8 cellular contexts compared by ENCODE assay signal in genomic region chr11:11148104-11148509, GRCh38.
DNase-seq lines count a peak whose midpoint lies in the region; TF ChIP-seq lines count a peak whose summit lies in the region.

No MANE protein-coding gene starts in this region.

- H3F3A ChIP-seq in Loucy (ENCODE audit: low read depth): no peaks in the 10 kb centered on the region

- WGBS in mammary epithelial cell (ENCODE audit: low coverage, missing lambda C conversion rate): 14% methylated on average over 5 of the region's 5 CpGs

- H3K4me2 ChIP-seq in Loucy (ENCODE audit: low read depth, low read length, poor library complexity, severe bottlenecking) (no peak overlapping the region), mammary epithelial cell (ENCODE audit: insufficient read depth, low read depth, low read length) (no peak overlapping the region)

- H3K36me3 ChIP-seq in Loucy (ENCODE audit: insufficient read depth, low read length) (no peaks in the 10 kb centered on the region), mammary epithelial cell (ENCODE audit: insufficient read depth, low read length) (no peaks in the 10 kb centered on the region), tibial artery (no peaks in the 10 kb centered on the region)

- dilution Hi-C loops in mammary epithelial cell (cut with HindIII; ENCODE audit: low sequenced_read_pairs): no loop called here

- no peak overlapping the region for H2AFZ ChIP-seq in Loucy (ENCODE audit: low read length)
- peak overlapping the region; percentile 56 for H2AFZ ChIP-seq in mammary epithelial cell (ENCODE audit: low read depth, low read length)

- intact Hi-C loops in mammary epithelial cell (cut with micrococcal nuclease): no loop called here
- intact Hi-C loops in tibial artery (cut with DNase I; ENCODE audit: low total_unique reads): no loop called here

- in situ Hi-C loops in mammary epithelial cell (cut with MboI; ENCODE audit: low sequenced_read_pairs in 2 of 2): no loop called here

- TF ChIP-seq CTCF in AG04450 (IDR thresholded peaks at IDR 0.05; ENCODE audit: low read depth, low read length): 0 out of 2 replicates have a peak, but pooled peaks have one; percentile 11
- TF ChIP-seq CTCF in Loucy (conservative IDR thresholded peaks at IDR 0.05; ENCODE audit: low read length): peak; percentile 32; the same call in 1 of the 2 replicates
- peak; percentile 49 to 58 for TF ChIP-seq CTCF in mammary epithelial cell (conservative IDR thresholded peaks at IDR 0.05 in 1 of 2, IDR thresholded peaks at IDR 0.05 in 1 of 2; ENCODE audit: extremely low read depth in 1 of 2, insufficient read depth in 1 of 2, low read depth in 1 of 2, low read length in 2 of 2)
- TF ChIP-seq CTCF in tibial artery (IDR thresholded peaks at IDR 0.05): peak; percentile 40 to 48

- H3K27ac ChIP-seq in AG04450 (ENCODE audit: low read depth, low read length): no peak overlapping the region
- no peak overlapping the region for H3K27ac ChIP-seq in mammary epithelial cell (ENCODE audit: insufficient read depth, low read depth, low read length)
- H3K27ac ChIP-seq in tibial artery: peak overlapping the region; percentile 39 to 46

- H3K9me3 ChIP-seq in AG04450 (ENCODE audit: control insufficient read depth, insufficient read depth, low read length) (no peaks in the 10 kb centered on the region), Loucy (ENCODE audit: insufficient read depth, low read depth, low read length) (no peaks in the 10 kb centered on the region), mammary epithelial cell (replicated peaks; ENCODE audit: insufficient read depth, low read length) (no peaks in the 10 kb centered on the region), tibial artery (no peaks in the 10 kb centered on the region)

- H3K4me3 ChIP-seq in AG04450 (ENCODE audit: low read depth, low read length): no peak overlapping the region
- H3K4me3 ChIP-seq in Loucy (ENCODE audit: low read length, poor library complexity, severe bottlenecking): no peak overlapping the region
- no peak overlapping the region for H3K4me3 ChIP-seq in mammary epithelial cell (replicated peaks in 1 of 3; ENCODE audit: insufficient read depth in 1 of 3, low read depth in 2 of 3, low read length in 3 of 3)
- H3K4me3 ChIP-seq in tibial artery: no peak overlapping the region

- CTCF ChIA-PET in AG04450 (lab: Charles Lee) (interaction anchor here (0.6 to 1.6 kb wide), 3 partner anchors 8 to 278 kb away, joined by 3 to 6 read pairs (median 3); no protein-coding TSS in a partner anchor), mammary epithelial cell (lab: Charles Lee; ENCODE audit: low non-redundant PET) (interaction anchor here (0.6 to 0.7 kb wide), 5 partner anchors 9 to 329 kb away, joined by 3 to 4 read pairs (median 4); no protein-coding TSS in a partner anchor)

- H4K20me1 ChIP-seq in Loucy (ENCODE audit: insufficient read depth, low read length, poor library complexity, severe bottlenecking) (no peaks in the 10 kb centered on the region), mammary epithelial cell (ENCODE audit: insufficient read depth, low read length) (no peaks in the 10 kb centered on the region)

- H3K4me1 ChIP-seq in Loucy (ENCODE audit: insufficient read depth, low read length, poor library complexity, severe bottlenecking) (peaks cover 2% of the 10 kb centered on the region), mammary epithelial cell (ENCODE audit: insufficient read depth, low read length) (peaks cover 7% of the 10 kb centered on the region), tibial artery (peaks cover 0 to 44% (median 20%) of the 10 kb centered on the region in 4 donors)

- DNase-seq in AG04450 (ENCODE audit: low read depth, low spot score) (no peak), mammary epithelial cell (peak; percentile 65), left kidney (ENCODE audit: low read depth, low spot score) (peak; percentile 44), tibial artery (peak; percentile 86 to 94), NCI-H510A treated with DMSO at 0.1 percent for 48 hours (lab: John Stamatoyannopoulos, UW) (no peak), dermis blood vessel endothelial cell (no peak), activated gamma-delta T cell treated with Interleukin-2 at 50 U/mL for 16 hours (no peak)

- no TSS peak for BruUV-seq in mammary epithelial cell (replicated peaks; lab: Mats Ljungman, UMichigan)

- no peaks in the 10 kb centered on the region for H3K79me2 ChIP-seq in Loucy (ENCODE audit: insufficient read depth, low read length)
- no peaks in the 10 kb centered on the region for H3K79me2 ChIP-seq in mammary epithelial cell (ENCODE audit: insufficient read depth, low read length)

- H3K27me3 ChIP-seq in AG04450 (ENCODE audit: control insufficient read depth, insufficient read depth, low read length) (peaks cover 16% of the 10 kb centered on the region), Loucy (ENCODE audit: insufficient read depth, low read length, poor library complexity, severe bottlenecking) (no peaks in the 10 kb centered on the region), mammary epithelial cell (ENCODE audit: insufficient read depth, low read length) (no peaks in the 10 kb centered on the region), tibial artery (no peaks in the 10 kb centered on the region)

- H3K9ac ChIP-seq in Loucy (ENCODE audit: low read depth, low read length, poor library complexity, severe bottlenecking) (no peak overlapping the region), mammary epithelial cell (ENCODE audit: insufficient read depth, low read length) (no peak overlapping the region)

- POLR2A ChIA-PET in AG04450 (lab: Yijun Ruan, JAX): no interaction called here

- H3K9me2 ChIP-seq in Loucy (replicated peaks; ENCODE audit: low read depth, low read length): no peaks in the 10 kb centered on the region

Comparison
In these comparisons a context has a peak if more than half of its experiments do, and no peak if none do; other contexts are left out.
1. DNase-seq: peak in mammary epithelial cell (single experiment), left kidney (single experiment) and tibial artery (2 of 2); none in AG04450 (single experiment), NCI-H510A treated with DMSO at 0.1 percent for 48 hours (single experiment), dermis blood vessel endothelial cell (single experiment) and activated gamma-delta T cell treated with Interleukin-2 at 50 U/mL for 16 hours (single experiment).
2. H3K27ac ChIP-seq: peak in tibial artery (2 of 2); none in AG04450 (single experiment) and mammary epithelial cell (single experiment).
3. Peak in every context shown above with its lines, with median percentiles within 50 percentile points of each other: CTCF ChIP-seq.